Comparison of ENCODE assay signal across 7 cellular contexts in genomic region chr14:88386395-88386794, GRCh38. TPM values are rescaled to one million over a fixed set of nuclear protein-coding genes. Genes with fewer than 3 reads are reported as not detected.
DNase-seq lines count a peak whose midpoint lies in the region; ATAC-seq and TF ChIP-seq lines count a peak whose summit lies in the region.

No MANE protein-coding gene starts in this region.

- no peaks in the 10 kb centered on the region for H3K36me3 Mint-ChIP-seq in glutamatergic neuron (ENCODE audit: unreplicated experiment)

- WGBS in spleen, 5 donors: 66 to 76% (median 68%) methylated on average over 6 of the region's 6 CpGs

- no peak overlapping the region for H3K27ac ChIP-seq in HCT116 (ENCODE audit: low read depth, low read length)
- H3K27ac ChIP-seq in WERI-Rb-1: no peak overlapping the region
- no peak overlapping the region for H3K27ac ChIP-seq in spleen

- H3K4me3 ChIP-seq in HCT116 (replicated peaks in 1 of 2; ENCODE audit: low read depth in 1 of 2, low read length in 2 of 2) (peak overlapping the region; percentile 77 to 94), WERI-Rb-1 (ENCODE audit: low read depth, low read length) (peak overlapping the region; percentile 72), spleen (peak overlapping the region in 7 of 8 donors; percentile 65 to 94 (median 81))

- TF ChIP-seq POLR2A in HCT116 (IDR thresholded peaks at IDR 0.05; ENCODE audit: borderline replicate concordance, extremely low read depth, insufficient read depth, insufficient read length): no peak
- no peak for TF ChIP-seq POLR2A in spleen (IDR thresholded peaks at IDR 0.05)

- no peak for TF ChIP-seq RAD21 in HCT116 (IDR thresholded peaks at IDR 0.05; ENCODE audit: low read depth)

- peak overlapping the region; percentile 89 for H3K4me3 Mint-ChIP-seq in glutamatergic neuron (ENCODE audit: unreplicated experiment)

- H3K27me3 Mint-ChIP-seq in glutamatergic neuron (ENCODE audit: unreplicated experiment): no peaks in the 10 kb centered on the region

- H3K27me3 ChIP-seq in HCT116 (ENCODE audit: insufficient read depth, low read length) (no peaks in the 10 kb centered on the region; the same call in 1 of the 2 replicates), WERI-Rb-1 (ENCODE audit: insufficient read depth, low read depth, severe bottlenecking) (no peaks in the 10 kb centered on the region), spleen (replicated peaks in 1 of 7) (no peaks in the 10 kb centered on the region)

- H4K20me1 ChIP-seq in HCT116 (ENCODE audit: insufficient read depth): no peaks in the 10 kb centered on the region

- H3K9me3 ChIP-seq in HCT116 (ENCODE audit: control insufficient read depth in 1 of 2, insufficient read depth in 1 of 2, low read depth in 1 of 2, low read length in 2 of 2): no peaks in the 10 kb centered on the region
- H3K9me3 ChIP-seq in WERI-Rb-1 (ENCODE audit: severe bottlenecking): no peaks in the 10 kb centered on the region
- no peaks in the 10 kb centered on the region for H3K9me3 ChIP-seq in spleen

- H3K79me2 ChIP-seq in HCT116 (ENCODE audit: insufficient read depth, low read length): no peaks in the 10 kb centered on the region

- H3K9me3 Mint-ChIP-seq in glutamatergic neuron (ENCODE audit: unreplicated experiment): peaks cover 1% of the 10 kb centered on the region

- H3K9me2 ChIP-seq in HCT116 (ENCODE audit: insufficient read depth): no peaks in the 10 kb centered on the region

- peak overlapping the region; percentile 90 for H3K4me2 ChIP-seq in HCT116 (ENCODE audit: low read length)

- H2AFZ ChIP-seq in HCT116 (ENCODE audit: low read depth, low read length, poor library complexity, severe bottlenecking): no peak overlapping the region

- peaks cover 4 to 11% of the 10 kb centered on the region in 2 experiments; a peak in 2 of 4 replicates for H3K4me1 ChIP-seq in HCT116 (ENCODE audit: control insufficient read depth in 1 of 2, insufficient read depth in 2 of 2, low read length in 2 of 2)
- H3K4me1 ChIP-seq in spleen: peaks cover 0 to 26% (median 15%) of the 10 kb centered on the region in 6 donors

- intact Hi-C loops in HCT116 (cut with micrococcal nuclease) (no loop called here), spleen (cut with DNase I; ENCODE audit: low total_unique reads) (no loop called here)

- POLR2A ChIA-PET in HCT116 (lab: Charles Lee): no interaction called here

- H3K9ac ChIP-seq in HCT116 (ENCODE audit: low read length): peak overlapping the region; percentile 68

- peak overlapping the region; percentile 92 for H3K27ac Mint-ChIP-seq in glutamatergic neuron (ENCODE audit: unreplicated experiment)

- RAD21 ChIA-PET in HCT116 (lab: Charles Lee; ENCODE audit: low non-redundant PET in 1 of 2, low total read pairs in 2 of 2, uncharacterized antibody in 2 of 2, unreplicated experiment in 2 of 2): no interaction called here

- ATAC-seq in HCT116: no peak
- ATAC-seq in GM19395 (IDR thresholded peaks at IDR 0.05; ENCODE audit: unreplicated experiment): no peak

- TF ChIP-seq CTCF in HCT116 (IDR thresholded peaks at IDR 0.05 in 2 of 3, conservative IDR thresholded peaks at IDR 0.05 in 1 of 3; ENCODE audit: borderline replicate concordance in 1 of 3, insufficient read depth in 1 of 3, low read depth in 2 of 3, low read length in 2 of 3) (no peak), WERI-Rb-1 (IDR thresholded peaks at IDR 0.05; ENCODE audit: low read depth, low read length) (no peak), glutamatergic neuron (IDR thresholded peaks at IDR 0.05; ENCODE audit: partially characterized antibody, unreplicated experiment) (no peak), spleen (IDR thresholded peaks at IDR 0.05 in 8 of 11, conservative IDR thresholded peaks at IDR 0.05 in 3 of 11) (no peak)

- BruUV-seq in HCT116 (replicated peaks; lab: Mats Ljungman, UMichigan): TSS peak; percentile 56

- CTCF ChIA-PET in HCT116 (lab: Charles Lee): no interaction called here

- H3K4me1 Mint-ChIP-seq in glutamatergic neuron (ENCODE audit: low read depth, unreplicated experiment): peaks cover 4% of the 10 kb centered on the region

- no peaks in the 10 kb centered on the region for H3K36me3 ChIP-seq in HCT116 (ENCODE audit: control insufficient read depth in 1 of 2, insufficient read depth in 2 of 2, low read length in 2 of 2)
- no peaks in the 10 kb centered on the region for H3K36me3 ChIP-seq in WERI-Rb-1
- H3K36me3 ChIP-seq in spleen: no peaks in the 10 kb centered on the region

- DNase-seq in HCT116 (ENCODE audit: low read depth, low spot score): no peak
- DNase-seq in WERI-Rb-1: no peak
- no peak for DNase-seq in glutamatergic neuron
- DNase-seq in spleen: no peak
- DNase-seq in stimulated activated CD4-positive, alpha-beta T cell treated with anti-CD3 and anti-CD28 coated beads, Interleukin-2, amount 100 ng/mL, for 48 hours: no peak
- no peak for DNase-seq in NCI-H524 treated with DMSO at 0.1 percent for 48 hours (lab: John Stamatoyannopoulos, UW)

TF ChIP-seq in HCT116, 20 proteins besides CTCF, POLR2A, EP300 and RAD21:
- TF ChIP-seq EGR1 (IDR thresholded peaks at IDR 0.05; ENCODE audit: low read depth) (no peak), MAX (IDR thresholded peaks at IDR 0.05) (no peak), ELF1 (IDR thresholded peaks at IDR 0.05; ENCODE audit: borderline replicate concordance, low read depth) (no peak), EZH2phosphoT487 (IDR thresholded peaks at IDR 0.05; ENCODE audit: borderline replicate concordance) (no peak), ATF3 (IDR thresholded peaks at IDR 0.05) (no peak), TCF7L2 (IDR thresholded peaks at IDR 0.05; ENCODE audit: borderline replicate concordance, extremely low read depth, insufficient read depth, insufficient read length) (no peak)

RNA-seq across cellular contexts. Expression of gene SPATA7, which starts 0.9 kb away (rescaled TPM):
- total RNA-seq in HCT116 (2021; ENCODE audit: unreplicated experiment): 6.2 TPM
- 3.8 and 4.0 TPM in 2 replicates for polyA plus RNA-seq in HCT116 (2012)
- 17.6 TPM for total RNA-seq in glutamatergic neuron (ENCODE audit: unreplicated experiment)
- total RNA-seq in spleen: 10 to 100 TPM in 4 of 7 donors, 1 to 10 TPM in 3; 4.9 to 18.7 (median 10.7) TPM
- polyA plus RNA-seq in spleen: 1 to 10 TPM; 2.8 to 5.1 (median 4.1) TPM
